9 cellular contexts compared by ENCODE assay signal in genomic region chr19:48695743-48696352, GRCh38. TPM values are rescaled to one million over a fixed set of nuclear protein-coding genes. Genes with fewer than 3 reads are reported as not detected.
DNase-seq lines count a peak whose midpoint lies in the region; ATAC-seq and TF ChIP-seq lines count a peak whose summit lies in the region.
"Had no signal": no experiment of that assay in that cellular context is flagged by ENCODE, and none has a peak within 500 bp of the region (broad histone marks: within the 10 kb centered on the region; RNA-seq: fewer than 3 reads in every experiment).

TSS of gene FUT2 (plus strand) at chr19:48695971. CDS start at chr19:48702957, 6,986 bp downstream.

- peaks cover 15% of the 10 kb centered on the region; the same call in 1 of the 2 replicates for H3K79me2 ChIP-seq in HCT116 (ENCODE audit: insufficient read depth, low read length)

- DNase-seq in HCT116 (ENCODE audit: low read depth, low spot score) (no peak), Panc1 (ENCODE audit: low read depth, low spot score) (no peak), left ventricle myocardium inferior (no peak), sigmoid colon (no peak), middle frontal gyrus (ENCODE audit: extremely low spot score, low spot score) (no peak)

- H3K27me3 ChIP-seq in HCT116 (ENCODE audit: insufficient read depth, low read length) (no peaks in the 10 kb centered on the region), Panc1 (ENCODE audit: control insufficient read depth, insufficient read depth, low read length) (no peaks in the 10 kb centered on the region), left ventricle myocardium inferior (ENCODE audit: low read depth) (peaks cover 26% of the 10 kb centered on the region), sigmoid colon (peaks cover 3 to 25% (median 10%) of the 10 kb centered on the region in 3 donors)

- peak; percentile 81 for ATAC-seq in HCT116
- no peak for ATAC-seq in Panc1
- ATAC-seq in HG03139 (IDR thresholded peaks at IDR 0.05; ENCODE audit: unreplicated experiment) = no peak
- no peak for ATAC-seq in HG03025 (IDR thresholded peaks at IDR 0.05; ENCODE audit: low FRiP score, unreplicated experiment)
- no peak for ATAC-seq in HG03457 (IDR thresholded peaks at IDR 0.05; ENCODE audit: unreplicated experiment)

- TF ChIP-seq RAD21 in HCT116 (IDR thresholded peaks at IDR 0.05; ENCODE audit: low read depth) = no peak

- 9 to 41% methylated on average over 16 of the region's 16 CpGs for WGBS in sigmoid colon, 2 donors

- TF ChIP-seq CTCF in HCT116 (IDR thresholded peaks at IDR 0.05 in 2 of 3, conservative IDR thresholded peaks at IDR 0.05 in 1 of 3; ENCODE audit: borderline replicate concordance in 1 of 3, insufficient read depth in 1 of 3, low read depth in 2 of 3, low read length in 2 of 3) = no peak
- no peak for TF ChIP-seq CTCF in Panc1 (IDR thresholded peaks at IDR 0.05)
- no peak for TF ChIP-seq CTCF in left ventricle myocardium inferior (IDR thresholded peaks at IDR 0.05; ENCODE audit: borderline replicate concordance)
- TF ChIP-seq CTCF in sigmoid colon (IDR thresholded peaks at IDR 0.05) = no peak

- no peak within 1 kb of the TSS for H2AFZ ChIP-seq in HCT116 (ENCODE audit: low read depth, low read length, poor library complexity, severe bottlenecking)

- peak within 1 kb of the TSS; percentile 84 for H3K9ac ChIP-seq in HCT116 (ENCODE audit: low read length)

- POLR2A ChIA-PET in HCT116 (lab: Charles Lee) = interaction anchor here (0.8 to 1.8 kb wide), 8 partner anchors 9 to 75 kb away, joined by 3 to 15 read pairs (median 4); partner anchors contain the start of gene CA11
- POLR2A ChIA-PET in Panc1 (lab: Charles Lee) = no interaction called here

- H3K36me3 ChIP-seq in HCT116 (ENCODE audit: control insufficient read depth in 1 of 2, insufficient read depth in 2 of 2, low read length in 2 of 2) (no peaks in the 10 kb centered on the region), Panc1 (ENCODE audit: control insufficient read depth, insufficient read depth, low read length) (no peaks in the 10 kb centered on the region), left ventricle myocardium inferior (no peaks in the 10 kb centered on the region), sigmoid colon (no peaks in the 10 kb centered on the region)

- CTCF ChIA-PET in HCT116 (lab: Charles Lee) = interaction anchor here (0.6 to 1.9 kb wide), 6 partner anchors 17 to 304 kb away, joined by 3 to 12 read pairs (median 4); partner anchors contain the start of genes CA11 and KDELR1
- CTCF ChIA-PET in Panc1 (lab: Charles Lee) = no interaction called here

- H3K27ac ChIP-seq in HCT116 (ENCODE audit: low read depth, low read length) (peak within 1 kb of the TSS; percentile 83), Panc1 (ENCODE audit: low read length) (no peak within 1 kb of the TSS; the same call in 1 of the 2 replicates), left ventricle myocardium inferior (replicated peaks) (peak within 1 kb of the TSS; percentile 18), sigmoid colon (peak within 1 kb of the TSS in 2 of 4 donors; percentile 27 to 42)

- H3K4me3 ChIP-seq in HCT116 (replicated peaks in 1 of 2; ENCODE audit: low read depth in 1 of 2, low read length in 2 of 2) (peak within 1 kb of the TSS; percentile 75 to 85), Panc1 (ENCODE audit: low read depth in 2 of 2, low read length in 2 of 2) (peak within 1 kb of the TSS; percentile 3 to 32), left ventricle myocardium inferior (peak within 1 kb of the TSS; percentile 52), sigmoid colon (peak within 1 kb of the TSS in 3 of 4 donors; percentile 14 to 23 (median 18))

- H3K4me1 ChIP-seq in HCT116 (ENCODE audit: control insufficient read depth in 1 of 2, insufficient read depth in 2 of 2, low read length in 2 of 2) (peaks cover 32 to 55% of the 10 kb centered on the region in 2 experiments), Panc1 (ENCODE audit: control insufficient read depth, insufficient read depth, low read length) (peaks cover 3% of the 10 kb centered on the region; the same call in 1 of the 2 replicates), left ventricle myocardium inferior (peaks cover 15% of the 10 kb centered on the region), sigmoid colon (peaks cover 0 to 10% (median 2%) of the 10 kb centered on the region in 4 donors)

- intact Hi-C loops in HCT116 (cut with micrococcal nuclease) (no loop called here), Panc1 (cut with micrococcal nuclease; ENCODE audit: unreplicated experiment) (no loop called here), left ventricle myocardium inferior (cut with micrococcal nuclease) (no loop called here), sigmoid colon (cut with DNase I) (no loop called here)

- peak; percentile 45 for TF ChIP-seq POLR2A in HCT116 (IDR thresholded peaks at IDR 0.05; ENCODE audit: borderline replicate concordance, extremely low read depth, insufficient read depth, insufficient read length)
- peak in 1 of 2 donors; percentile 86 for TF ChIP-seq POLR2A in sigmoid colon (IDR thresholded peaks at IDR 0.05)

- in situ Hi-C loops in Panc1 (cut with HindIII; ENCODE audit: low pct_unique_long_range_greater_than_20kb, low sequenced_read_pairs) = no loop called here

- H3K9me2 ChIP-seq in HCT116 (ENCODE audit: insufficient read depth) = no peaks in the 10 kb centered on the region

- peak within 1 kb of the TSS; percentile 100 for H3K4me2 ChIP-seq in HCT116 (ENCODE audit: low read length)

- TSS peak; percentile 79 for BruUV-seq in HCT116 (replicated peaks; lab: Mats Ljungman, UMichigan)
- no TSS peak for BruUV-seq in Panc1 (replicated peaks; lab: Mats Ljungman, UMichigan)

- no peaks in the 10 kb centered on the region for H4K20me1 ChIP-seq in HCT116 (ENCODE audit: insufficient read depth)

- no peak for TF ChIP-seq EP300 in sigmoid colon (IDR thresholded peaks at IDR 0.05)

- H3K9me3 ChIP-seq in HCT116 (ENCODE audit: control insufficient read depth in 1 of 2, insufficient read depth in 1 of 2, low read depth in 1 of 2, low read length in 2 of 2) (no peaks in the 10 kb centered on the region), Panc1 (ENCODE audit: control insufficient read depth, insufficient read depth, low read depth, low read length) (no peaks in the 10 kb centered on the region), left ventricle myocardium inferior (replicated peaks) (no peaks in the 10 kb centered on the region), sigmoid colon (no peaks in the 10 kb centered on the region)

- RAD21 ChIA-PET in HCT116 (lab: Charles Lee; ENCODE audit: low non-redundant PET in 1 of 2, low total read pairs in 2 of 2, uncharacterized antibody in 2 of 2, unreplicated experiment in 2 of 2) = interaction anchor here in 1 of 2 experiments (1.4 to 1.7 kb wide), 2 partner anchors 17 to 20 kb away, joined by 4 read pairs; no protein-coding TSS in a partner anchor

TF ChIP-seq in HCT116, 20 proteins besides CTCF, POLR2A, EP300 and RAD21:
- TF ChIP-seq ZNF274 (IDR thresholded peaks at IDR 0.05; ENCODE audit: low read depth, low read length) (no peak), CEBPB (IDR thresholded peaks at IDR 0.05; ENCODE audit: low read depth) (no peak), REST (IDR thresholded peaks at IDR 0.05; ENCODE audit: low read depth) (no peak), ZFX (IDR thresholded peaks at IDR 0.05) (no peak), YY1 (IDR thresholded peaks at IDR 0.05; ENCODE audit: extremely low read depth, insufficient replicate concordance, low read depth, low read length) (peak; percentile 7), POLR2AphosphoS5 (IDR thresholded peaks at IDR 0.05; ENCODE audit: low read depth, low read length) (peak; percentile 96), MAX (IDR thresholded peaks at IDR 0.05) (peak; percentile 22; the same call in 1 of the 2 replicates), SRF (IDR thresholded peaks at IDR 0.05; ENCODE audit: low read depth) (no peak), EZH2 (IDR thresholded peaks at IDR 0.05) (no peak), SP1 (IDR thresholded peaks at IDR 0.05; ENCODE audit: low read depth) (no peak)

RNA-seq across cellular contexts. Expression of gene FUT2, which starts in this region (rescaled TPM):
- total RNA-seq in HCT116 (2021; ENCODE audit: unreplicated experiment) (12.5 TPM), Panc1 (2021; ENCODE audit: unreplicated experiment) (0.08 TPM), left ventricle myocardium inferior (not detected), sigmoid colon (not detected)
- polyA plus RNA-seq in HCT116 (2012) = 14.5 and 15.7 TPM in 2 replicates
- 0.82 TPM for polyA plus RNA-seq in Panc1 (2012; ENCODE audit: insufficient read length)
- polyA plus RNA-seq in sigmoid colon = 10 to 100 TPM; 37.2 to 62.7 (median 59.4) TPM
- total RNA-seq: NCI-H460 had no signal

Comparison
In these comparisons a context has a peak if more than half of its experiments do, and no peak if none do; other contexts are left out.
1. RNA of gene FUT2 (total RNA-seq): 12.5 TPM in HCT116 (single experiment); 0.08 TPM in Panc1 (single experiment), not detected in left ventricle myocardium inferior (single experiment) and not detected in sigmoid colon; every median in the first group is over 10 times any median in the second.
2. H3K4me3 ChIP-seq: peak in every context shown above with its lines; median percentile 80 in HCT116; 52 in left ventricle myocardium inferior; 18 in sigmoid colon; 18 in Panc1.